ENCODE assay signal across 8 cellular contexts in the genomic region with DNA sequence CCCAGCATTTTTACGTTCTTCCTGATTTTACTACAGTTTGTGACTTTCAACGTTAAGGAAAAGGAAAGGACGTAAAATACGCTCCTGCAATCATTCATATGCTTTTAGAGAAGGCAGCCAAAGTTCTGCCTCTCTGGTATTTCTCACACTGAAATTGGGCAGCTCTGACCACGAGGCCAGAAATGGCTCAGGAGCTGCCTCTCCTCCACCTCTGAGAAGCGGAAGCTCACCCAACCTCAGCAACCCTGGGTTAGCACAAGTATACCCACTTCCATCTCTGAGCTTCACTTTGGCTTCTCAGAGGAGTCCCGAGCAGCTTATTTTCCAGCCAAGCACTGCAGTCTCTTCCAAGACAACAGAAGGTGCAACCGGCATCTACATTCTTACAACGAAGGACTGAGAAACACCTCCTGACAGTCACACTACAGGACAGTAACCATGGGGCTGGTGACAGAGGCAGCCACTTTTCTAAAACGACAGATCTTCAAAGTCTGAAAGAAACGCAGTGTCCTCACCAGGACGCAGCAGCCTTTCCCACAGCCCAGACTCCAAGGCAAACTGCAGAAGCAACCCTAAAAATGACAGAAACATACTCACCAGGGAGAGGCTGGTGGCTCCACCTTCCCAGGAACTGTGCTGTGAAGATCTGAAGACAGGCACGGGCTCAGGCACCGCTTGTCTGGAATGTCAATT.
A peak's percentile ranks its signal among the peaks of the same experiment; 100 is the strongest.
DNase-seq lines count a peak whose midpoint lies in the region; ATAC-seq and TF ChIP-seq lines count a peak whose summit lies in the region.
"Not testable (repeated sequence)": the region's sequence is repeated elsewhere in the genome, so short reads cannot be mapped to it uniquely, and the experiment has no call there.

No MANE protein-coding gene starts in this region.

- H3K36me3 ChIP-seq in CD8-positive, alpha-beta memory T cell (ENCODE audit: insufficient read depth, low read length); gastroesophageal sphincter; naive thymus-derived CD4-positive, alpha-beta T cell (ENCODE audit: control insufficient read depth in 2 of 3, insufficient read depth in 3 of 3, low read length in 3 of 3); stomach: not testable (repeated sequence)

- not testable (repeated sequence) for TF ChIP-seq POLR2A in gastroesophageal sphincter (IDR thresholded peaks at IDR 0.05); stomach (IDR thresholded peaks at IDR 0.05)

- peak overlapping the region in 3 of 8 donors; percentile 57 to 79 (median 60) for H3K27ac Mint-ChIP-seq in CD8-positive, alpha-beta memory T cell
- peak overlapping the region; percentile 57 for H3K27ac Mint-ChIP-seq in T-helper 2 cell treated with Interferon-gamma antibody and Interleukin-4, amounts not matched to agents 5 μg/mL and 100 μg/mL, for 36 hours
- peak overlapping the region in 1 of 9 donors; percentile 65 for H3K27ac Mint-ChIP-seq in naive thymus-derived CD4-positive, alpha-beta T cell

- TF ChIP-seq CTCF in astrocyte of the spinal cord (IDR thresholded peaks at IDR 0.05; ENCODE audit: low read depth, low read length); gastroesophageal sphincter (IDR thresholded peaks at IDR 0.05); stomach (IDR thresholded peaks at IDR 0.05): not testable (repeated sequence)

- in situ Hi-C loops in astrocyte of the spinal cord (cut with HindIII; ENCODE audit: low sequenced_read_pairs), result not testable (repeated sequence)

- not testable (repeated sequence) for H3K4me3 ChIP-seq in CD8-positive, alpha-beta memory T cell (ENCODE audit: low read length); naive thymus-derived CD4-positive, alpha-beta T cell (ENCODE audit: low read length)
- H3K4me3 ChIP-seq in astrocyte of the spinal cord (ENCODE audit: low read depth, low read length) (peak overlapping the region; percentile 50), gastroesophageal sphincter (peak overlapping the region; percentile 21 to 39), stomach (peak overlapping the region in 3 of 4 donors; percentile 18 to 28 (median 24))

- H3K4me3 Mint-ChIP-seq in CD8-positive, alpha-beta memory T cell, result peak overlapping the region; percentile 38 to 90 (median 73)
- H3K4me3 Mint-ChIP-seq in T-helper 2 cell treated with Interferon-gamma antibody and Interleukin-4, amounts not matched to agents 5 μg/mL and 100 μg/mL, for 36 hours, result peak overlapping the region; percentile 74
- peak overlapping the region in 3 of 10 donors; percentile 19 to 65 (median 51) for H3K4me3 Mint-ChIP-seq in naive thymus-derived CD4-positive, alpha-beta T cell

- not testable (repeated sequence) for H3K27ac ChIP-seq in CD8-positive, alpha-beta memory T cell (ENCODE audit: low read depth, low read length); naive thymus-derived CD4-positive, alpha-beta T cell (ENCODE audit: low read depth, low read length)
- H3K27ac ChIP-seq in gastroesophageal sphincter, result peak overlapping the region; percentile 73 to 78 (median 76)
- H3K27ac ChIP-seq in stomach, result peak overlapping the region; percentile 23 to 83 (median 74)

- not testable (repeated sequence) for H3K9me3 Mint-ChIP-seq in CD8-positive, alpha-beta memory T cell; T-helper 2 cell treated with Interferon-gamma antibody and Interleukin-4, amounts not matched to agents 5 μg/mL and 100 μg/mL, for 36 hours; naive thymus-derived CD4-positive, alpha-beta T cell

- not testable (repeated sequence) for H3K36me3 Mint-ChIP-seq in CD8-positive, alpha-beta memory T cell; T-helper 2 cell treated with Interferon-gamma antibody and Interleukin-4, amounts not matched to agents 5 μg/mL and 100 μg/mL, for 36 hours (ENCODE audit: low read depth)
- H3K36me3 Mint-ChIP-seq in naive thymus-derived CD4-positive, alpha-beta T cell, result peaks cover 0 to 11% (median 0%) of the 10 kb centered on the region in 5 donors

- intact Hi-C loops in naive thymus-derived CD4-positive, alpha-beta T cell (cut with micrococcal nuclease); stomach (cut with DNase I; ENCODE audit: low total_unique reads): not testable (repeated sequence)

- CTCF ChIA-PET in CD8-positive, alpha-beta memory T cell (lab: Charles Lee); naive thymus-derived CD4-positive, alpha-beta T cell (lab: Charles Lee): not testable (repeated sequence)

- H3K27me3 Mint-ChIP-seq in CD8-positive, alpha-beta memory T cell; T-helper 2 cell treated with Interferon-gamma antibody and Interleukin-4, amounts not matched to agents 5 μg/mL and 100 μg/mL, for 36 hours (ENCODE audit: low read depth); naive thymus-derived CD4-positive, alpha-beta T cell: not testable (repeated sequence)

- H3K4me1 ChIP-seq in CD8-positive, alpha-beta memory T cell (ENCODE audit: insufficient read depth, low read length); naive thymus-derived CD4-positive, alpha-beta T cell (ENCODE audit: control insufficient read depth in 2 of 2, insufficient read depth in 2 of 2, low read length in 2 of 2): not testable (repeated sequence)
- H3K4me1 ChIP-seq in gastroesophageal sphincter (peaks cover 2 to 15% (median 7%) of the 10 kb centered on the region in 3 donors), stomach (peaks cover 0 to 13% (median 5%) of the 10 kb centered on the region in 4 donors)

- DNase-seq in CD8-positive, alpha-beta memory T cell, result peak in 2 of 5 donors; percentile 6 to 16
- not testable (repeated sequence) for DNase-seq in T-helper 2 cell treated with Interferon-gamma antibody and Interleukin-4, amounts not matched to agents 5 μg/mL and 100 μg/mL, for 36 hours (ENCODE audit: low spot score); astrocyte of the spinal cord (ENCODE audit: low read depth, low spot score); naive thymus-derived CD4-positive, alpha-beta T cell; stomach

- peak; percentile 38 for ATAC-seq in GM21737 (IDR thresholded peaks at IDR 0.05; ENCODE audit: unreplicated experiment)
- peak; percentile 11 for ATAC-seq in HG03520 (IDR thresholded peaks at IDR 0.05; ENCODE audit: unreplicated experiment)
- ATAC-seq in gastroesophageal sphincter, result peak; percentile 45
- peak; percentile 67 for ATAC-seq in naive thymus-derived CD4-positive, alpha-beta T cell

- not testable (repeated sequence) for H3K27me3 ChIP-seq in CD8-positive, alpha-beta memory T cell (ENCODE audit: insufficient read depth, low read length, poor library complexity, severe bottlenecking); gastroesophageal sphincter; naive thymus-derived CD4-positive, alpha-beta T cell (ENCODE audit: control insufficient read depth in 2 of 2, insufficient read depth in 2 of 2, low read length in 2 of 2); stomach

- not testable (repeated sequence) for H3K9me3 ChIP-seq in CD8-positive, alpha-beta memory T cell (ENCODE audit: low read length); gastroesophageal sphincter; naive thymus-derived CD4-positive, alpha-beta T cell (ENCODE audit: control insufficient read depth in 2 of 3, low read length in 3 of 3); stomach

- POLR2A ChIA-PET in CD8-positive, alpha-beta memory T cell (lab: Charles Lee); naive thymus-derived CD4-positive, alpha-beta T cell (lab: Charles Lee): not testable (repeated sequence)

- WGBS in gastroesophageal sphincter (ENCODE audit: low coverage in 1 of 2), 2 donors, result 17% methylated on average over 2 of the region's 14 CpGs; no CpG with 5 or more reads in 1 of the 2 donors
- WGBS in stomach, 5 donors, result 15 to 53% (median 32%) methylated on average over 2 to 10 of the region's 14 CpGs

- peaks cover 12 to 26% (median 24%) of the 10 kb centered on the region in 3 donors for H3K4me1 Mint-ChIP-seq in CD8-positive, alpha-beta memory T cell
- H3K4me1 Mint-ChIP-seq in T-helper 2 cell treated with Interferon-gamma antibody and Interleukin-4, amounts not matched to agents 5 μg/mL and 100 μg/mL, for 36 hours (ENCODE audit: low read depth), result peaks cover 21% of the 10 kb centered on the region
- H3K4me1 Mint-ChIP-seq in naive thymus-derived CD4-positive, alpha-beta T cell, result peaks cover 0 to 22% (median 0%) of the 10 kb centered on the region in 7 donors

- not testable (repeated sequence) for TF ChIP-seq EP300 in gastroesophageal sphincter (IDR thresholded peaks at IDR 0.05); stomach (IDR thresholded peaks at IDR 0.05)

Comparison
In these comparisons a context has a peak if more than half of its experiments do, and no peak if none do; other contexts are left out.
1. ATAC-seq: peak in every context shown above with its lines; median percentile 67 in naive thymus-derived CD4-positive, alpha-beta T cell; 45 in gastroesophageal sphincter; 38 in GM21737; 11 in HG03520.